In the genomic region with DNA sequence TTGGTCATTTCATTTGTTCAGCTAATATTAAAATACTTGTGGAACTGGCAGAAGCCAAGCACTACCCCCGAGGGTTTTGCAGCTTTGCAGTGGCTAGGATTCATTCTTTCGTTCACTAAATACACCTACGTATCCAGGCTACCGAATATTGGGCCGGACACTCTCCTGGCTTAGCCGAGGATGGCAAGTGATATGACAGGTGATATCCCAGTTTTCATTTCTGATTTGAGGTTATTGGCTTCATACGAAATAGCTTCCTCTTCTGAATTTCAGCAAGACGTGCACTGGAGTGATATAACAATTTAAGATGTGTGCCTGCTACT, we compare ENCODE assay signal across 7 cellular contexts. TPM values are rescaled to one million over a fixed set of nuclear protein-coding genes. Genes with fewer than 3 reads are reported as not detected.
DNase-seq lines count a peak whose midpoint lies in the region; ATAC-seq and TF ChIP-seq lines count a peak whose summit lies in the region.

No MANE protein-coding gene starts in this region.

- no peak for TF ChIP-seq POLR2A in sigmoid colon (IDR thresholded peaks at IDR 0.05)

- H3K27me3 ChIP-seq in foreskin keratinocyte (no peaks in the 10 kb centered on the region), sigmoid colon (no peaks in the 10 kb centered on the region)

- no peak for DNase-seq in foreskin keratinocyte
- no peak for DNase-seq in sigmoid colon
- DNase-seq in NCI-H2081 (lab: John Stamatoyannopoulos, UW): no peak
- DNase-seq in GM10266 (ENCODE audit: extremely low spot score): no peak

- intact Hi-C loops in sigmoid colon (cut with DNase I): loop anchor here (2.0 kb wide), 2 partner anchors 38 to 752 kb away; partner anchors contain the start of gene BCLAF1

- H3K4me1 ChIP-seq in foreskin keratinocyte: peaks cover 8% of the 10 kb centered on the region
- peaks cover 0 to 21% (median 16%) of the 10 kb centered on the region in 4 donors for H3K4me1 ChIP-seq in sigmoid colon

- H3K27ac ChIP-seq in foreskin keratinocyte (peak overlapping the region; percentile 14), sigmoid colon (peak overlapping the region; percentile 34 to 73 (median 48))

- 0 to 1% methylated on average over 8 of the region's 8 CpGs for WGBS in sigmoid colon, 2 donors

- H3K4me3 ChIP-seq in sigmoid colon: peak overlapping the region; percentile 50 to 72 (median 63)

- TF ChIP-seq CTCF in foreskin keratinocyte (conservative IDR thresholded peaks at IDR 0.05): no peak
- no peak for TF ChIP-seq CTCF in sigmoid colon (IDR thresholded peaks at IDR 0.05)
- TF ChIP-seq CTCF in GM10266 (IDR thresholded peaks at IDR 0.05; ENCODE audit: control insufficient read depth, insufficient read depth, low read depth, missing control alignments): no peak

- TF ChIP-seq EP300 in sigmoid colon (IDR thresholded peaks at IDR 0.05): no peak

- ATAC-seq in GM18868 (IDR thresholded peaks at IDR 0.05; ENCODE audit: unreplicated experiment) (peak; percentile 3), HG02759 (IDR thresholded peaks at IDR 0.05; ENCODE audit: unreplicated experiment) (peak; percentile 8), SK-N-SH treated with all-trans-retinoic acid at 6 μM for 48 hours (peak; percentile 19), foreskin keratinocyte (peak; percentile 21)

- H3K9me3 ChIP-seq in sigmoid colon: no peaks in the 10 kb centered on the region

- H3K36me3 ChIP-seq in sigmoid colon: no peaks in the 10 kb centered on the region

TF ChIP-seq in SK-N-SH treated with all-trans-retinoic acid at 6 μM for 48 hours, 23 proteins besides CTCF, POLR2A, EP300 and RAD21:
- TF ChIP-seq CSRNP3 (CRISPR knock-in tag; IDR thresholded peaks at IDR 0.05): no peak
- TF ChIP-seq, protein P1, sequence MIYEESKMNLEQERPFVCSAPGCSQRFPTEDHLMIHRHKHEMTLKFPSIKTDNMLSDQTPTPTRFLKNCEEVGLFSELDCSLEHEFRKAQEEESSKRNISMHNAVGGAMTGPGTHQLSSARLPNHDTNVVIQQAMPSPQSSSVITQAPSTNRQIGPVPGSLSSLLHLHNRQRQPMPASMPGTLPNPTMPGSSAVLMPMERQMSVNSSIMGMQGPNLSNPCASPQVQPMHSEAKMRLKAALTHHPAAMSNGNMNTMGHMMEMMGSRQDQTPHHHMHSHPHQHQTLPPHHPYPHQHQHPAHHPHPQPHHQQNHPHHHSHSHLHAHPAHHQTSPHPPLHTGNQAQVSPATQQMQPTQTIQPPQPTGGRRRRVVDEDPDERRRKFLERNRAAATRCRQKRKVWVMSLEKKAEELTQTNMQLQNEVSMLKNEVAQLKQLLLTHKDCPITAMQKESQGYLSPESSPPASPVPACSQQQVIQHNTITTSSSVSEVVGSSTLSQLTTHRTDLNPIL (CRISPR knock-in tag; IDR thresholded peaks at IDR 0.05; ENCODE audit: low read depth): no peak
- no peak for TF ChIP-seq ZNF565 (CRISPR knock-in tag; conservative IDR thresholded peaks at IDR 0.05; ENCODE audit: low read depth)
- TF ChIP-seq PPARA (CRISPR knock-in tag; IDR thresholded peaks at IDR 0.05; ENCODE audit: borderline replicate concordance): no peak
- TF ChIP-seq ZFP30 (CRISPR knock-in tag; IDR thresholded peaks at IDR 0.05): no peak
- TF ChIP-seq PATZ1 (CRISPR knock-in tag; IDR thresholded peaks at IDR 0.05; ENCODE audit: borderline replicate concordance): no peak
- TF ChIP-seq, protein P2, sequence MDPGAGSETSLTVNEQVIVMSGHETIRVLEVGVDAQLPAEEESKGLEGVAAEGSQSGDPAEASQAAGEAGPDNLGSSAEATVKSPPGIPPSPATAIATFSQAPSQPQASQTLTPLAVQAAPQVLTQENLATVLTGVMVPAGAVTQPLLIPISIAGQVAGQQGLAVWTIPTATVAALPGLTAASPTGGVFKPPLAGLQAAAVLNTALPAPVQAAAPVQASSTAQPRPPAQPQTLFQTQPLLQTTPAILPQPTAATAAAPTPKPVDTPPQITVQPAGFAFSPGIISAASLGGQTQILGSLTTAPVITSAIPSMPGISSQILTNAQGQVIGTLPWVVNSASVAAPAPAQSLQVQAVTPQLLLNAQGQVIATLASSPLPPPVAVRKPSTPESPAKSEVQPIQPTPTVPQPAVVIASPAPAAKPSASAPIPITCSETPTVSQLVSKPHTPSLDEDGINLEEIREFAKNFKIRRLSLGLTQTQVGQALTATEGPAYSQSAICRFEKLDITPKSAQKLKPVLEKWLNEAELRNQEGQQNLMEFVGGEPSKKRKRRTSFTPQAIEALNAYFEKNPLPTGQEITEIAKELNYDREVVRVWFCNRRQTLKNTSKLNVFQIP (CRISPR knock-in tag; IDR thresholded peaks at IDR 0.05; ENCODE audit: borderline replicate concordance, low read depth): no peak
- no peak for TF ChIP-seq TCF4 (CRISPR knock-in tag; IDR thresholded peaks at IDR 0.05; ENCODE audit: borderline replicate concordance)
- no peak for TF ChIP-seq TSHZ2 (CRISPR knock-in tag; IDR thresholded peaks at IDR 0.05)
- no peak for TF ChIP-seq BACH2 (CRISPR knock-in tag; IDR thresholded peaks at IDR 0.05; ENCODE audit: borderline replicate concordance)
- no peak for TF ChIP-seq ARNTL (CRISPR knock-in tag; IDR thresholded peaks at IDR 0.05; ENCODE audit: borderline replicate concordance, low read depth)
- no peak for TF ChIP-seq ZFP3 (CRISPR knock-in tag; IDR thresholded peaks at IDR 0.05)
- no peak for TF ChIP-seq OSR1 (CRISPR knock-in tag; IDR thresholded peaks at IDR 0.05)

RNA-seq across cellular contexts. Expression of gene MTFR2, which starts 0.5 kb away (rescaled TPM):
- total RNA-seq in foreskin keratinocyte (8.1 and 11.3 TPM in 2 replicates), sigmoid colon (1 to 10 TPM in 1 of 4 donors, under 1 TPM in 1, not detected in 2; 0.36 to 1.6 TPM)
- polyA plus RNA-seq in foreskin keratinocyte (10.3 and 14.2 TPM in 2 replicates), sigmoid colon (1 to 10 TPM in 2 of 3 donors, under 1 TPM in 1; 0.60 to 6.1 (median 1.6) TPM)

RNA-seq across cellular contexts. Expression of gene BCLAF1, which starts 39.0 kb away (rescaled TPM):
- total RNA-seq in foreskin keratinocyte (98.1 and 106 TPM in 2 replicates), sigmoid colon (100 to 1,000 TPM in 1 of 4 donors, 10 to 100 TPM in 3; 78.0 to 139 (median 91.2) TPM)
- polyA plus RNA-seq in foreskin keratinocyte (17.6 and 21.7 TPM in 2 replicates), sigmoid colon (10 to 100 TPM; 17.6 to 34.0 (median 18.6) TPM)
